8 cellular contexts compared by ENCODE assay signal in the genomic region with DNA sequence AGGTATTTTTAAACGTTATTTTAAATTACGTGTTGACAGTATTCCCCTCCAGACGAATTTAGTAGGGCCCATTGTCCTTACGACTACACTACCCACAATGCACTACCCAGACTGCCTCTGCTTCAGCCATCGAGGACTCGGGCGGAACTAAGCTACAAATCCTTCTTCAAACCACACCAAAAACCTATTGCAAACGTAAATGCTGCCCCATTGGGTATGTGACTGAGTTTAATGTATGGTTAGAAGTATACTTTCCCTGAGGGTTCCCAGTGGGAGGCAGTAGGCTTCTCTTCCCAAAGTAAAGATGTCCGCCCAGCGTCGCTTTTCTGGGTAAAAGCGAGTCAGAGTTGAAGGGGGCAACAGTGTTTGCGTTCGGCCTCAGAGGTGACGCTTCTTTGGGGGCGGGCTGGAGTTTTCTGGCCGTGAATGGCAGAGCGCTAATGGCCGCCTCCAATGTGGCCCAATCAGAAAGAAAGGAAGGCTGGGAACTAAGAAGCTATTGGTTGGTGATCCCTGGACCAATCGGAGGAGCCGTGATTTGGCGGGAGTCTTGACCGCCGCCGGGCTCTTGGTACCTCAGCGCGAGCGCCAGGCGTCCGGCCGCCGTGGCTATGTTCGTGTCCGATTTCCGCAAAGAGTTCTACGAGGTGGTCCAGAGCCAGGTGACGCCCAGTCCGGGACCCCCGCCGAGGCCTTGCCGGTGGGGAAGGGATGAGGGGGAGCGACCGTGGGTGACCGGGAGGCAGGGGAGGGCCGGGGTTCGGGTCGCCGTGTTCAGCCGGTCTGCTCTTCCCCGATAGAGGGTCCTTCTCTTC. TPM values are rescaled to one million over a fixed set of nuclear protein-coding genes. Genes with fewer than 3 reads are reported as not detected.
DNase-seq lines count a peak whose midpoint lies in the region; ATAC-seq and TF ChIP-seq lines count a peak whose summit lies in the region.

A gene with protein sequence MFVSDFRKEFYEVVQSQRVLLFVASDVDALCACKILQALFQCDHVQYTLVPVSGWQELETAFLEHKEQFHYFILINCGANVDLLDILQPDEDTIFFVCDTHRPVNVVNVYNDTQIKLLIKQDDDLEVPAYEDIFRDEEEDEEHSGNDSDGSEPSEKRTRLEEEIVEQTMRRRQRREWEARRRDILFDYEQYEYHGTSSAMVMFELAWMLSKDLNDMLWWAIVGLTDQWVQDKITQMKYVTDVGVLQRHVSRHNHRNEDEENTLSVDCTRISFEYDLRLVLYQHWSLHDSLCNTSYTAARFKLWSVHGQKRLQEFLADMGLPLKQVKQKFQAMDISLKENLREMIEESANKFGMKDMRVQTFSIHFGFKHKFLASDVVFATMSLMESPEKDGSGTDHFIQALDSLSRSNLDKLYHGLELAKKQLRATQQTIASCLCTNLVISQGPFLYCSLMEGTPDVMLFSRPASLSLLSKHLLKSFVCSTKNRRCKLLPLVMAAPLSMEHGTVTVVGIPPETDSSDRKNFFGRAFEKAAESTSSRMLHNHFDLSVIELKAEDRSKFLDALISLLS (plus strand): TSS at position 563 of the 815 bp plus-strand sequence. CDS start 49 bp downstream, at position 612.

- CTCF ChIA-PET in activated CD4-positive, alpha-beta T cell treated with anti-CD3 and anti-CD28 coated beads, Interleukin-2, amount 10 ng/mL, durations not matched to agents 7 days and 5 days (lab: Charles Lee): interaction anchor here (0.9 to 1.6 kb wide), 5 partner anchors 15 to 152 kb away, joined by 3 to 7 read pairs (median 3); no protein-coding TSS in a partner anchor

- peaks cover 43% of the 10 kb centered on the region for H3K4me1 ChIP-seq in BLaER1

- peak within 1 kb of the TSS; percentile 100 for H3K9ac ChIP-seq in BLaER1

- POLR2A ChIA-PET in activated CD4-positive, alpha-beta T cell treated with anti-CD3 and anti-CD28 coated beads, Interleukin-2, amount 10 ng/mL, durations not matched to agents 7 days and 5 days (lab: Charles Lee): no interaction called here

- peak within 1 kb of the TSS; percentile 100 for H3K27ac ChIP-seq in BLaER1
- peak within 1 kb of the TSS; percentile 87 to 92 for H3K27ac ChIP-seq in coronary artery
- peak within 1 kb of the TSS; percentile 99 for H3K27ac ChIP-seq in layer of hippocampus (ENCODE audit: low read depth, low read length)

- peak; percentile 81 for ATAC-seq in GM19328 (IDR thresholded peaks at IDR 0.05; ENCODE audit: unreplicated experiment)
- peak; percentile 69 for ATAC-seq in HG03520 (IDR thresholded peaks at IDR 0.05; ENCODE audit: unreplicated experiment)

- peaks cover 49% of the 10 kb centered on the region for H4K20me1 ChIP-seq in BLaER1

- peaks cover 43% of the 10 kb centered on the region for H3K4me1 Mint-ChIP-seq in activated CD4-positive, alpha-beta T cell treated with anti-CD3 and anti-CD28 coated beads, Interleukin-2, amount 10 ng/mL, durations not matched to agents 7 days and 5 days

- H3K9me3 Mint-ChIP-seq in activated CD4-positive, alpha-beta T cell treated with anti-CD3 and anti-CD28 coated beads, Interleukin-2, amount 10 ng/mL, durations not matched to agents 7 days and 5 days: no peaks in the 10 kb centered on the region

- peak within 1 kb of the TSS; percentile 93 for H3K4me2 ChIP-seq in BLaER1

- H3K36me3 Mint-ChIP-seq in activated CD4-positive, alpha-beta T cell treated with anti-CD3 and anti-CD28 coated beads, Interleukin-2, amount 10 ng/mL, durations not matched to agents 7 days and 5 days (ENCODE audit: low read depth): peaks cover 23% of the 10 kb centered on the region

- H3K36me3 ChIP-seq in BLaER1: peaks cover 50% of the 10 kb centered on the region

- H3K27ac Mint-ChIP-seq in activated CD4-positive, alpha-beta T cell treated with anti-CD3 and anti-CD28 coated beads, Interleukin-2, amount 10 ng/mL, durations not matched to agents 7 days and 5 days: peak within 1 kb of the TSS; percentile 100

- no peak for TF ChIP-seq CTCF in coronary artery (IDR thresholded peaks at IDR 0.05)

- H3K9me3 ChIP-seq in BLaER1: no peaks in the 10 kb centered on the region

- H3K4me3 Mint-ChIP-seq in activated CD4-positive, alpha-beta T cell treated with anti-CD3 and anti-CD28 coated beads, Interleukin-2, amount 10 ng/mL, durations not matched to agents 7 days and 5 days: peak within 1 kb of the TSS; percentile 100

- H3K27me3 ChIP-seq in BLaER1 (no peaks in the 10 kb centered on the region), layer of hippocampus (ENCODE audit: control insufficient read depth, insufficient read depth, low read length) (no peaks in the 10 kb centered on the region)

- peak; percentile 99 for DNase-seq in NCI-H69 (lab: John Stamatoyannopoulos, UW)
- peak; percentile 97 for DNase-seq in activated CD4-positive, alpha-beta T cell treated with anti-CD3 and anti-CD28 coated beads, Interleukin-2, amount 10 ng/mL, durations not matched to agents 7 days and 5 days
- peak; percentile 97 for DNase-seq in coronary artery (ENCODE audit: low spot score)
- DNase-seq in stimulated activated CD4-positive, alpha-beta T cell treated with anti-CD3 and anti-CD28 coated beads, Interleukin-1b, Interleukin-23, amount 100 ng/mL, for 4 hours (ENCODE audit: low read depth in 2 of 2): peak; percentile 79 to 86

- H3K4me3 ChIP-seq in BLaER1 (peak within 1 kb of the TSS; percentile 86), coronary artery (peak within 1 kb of the TSS; percentile 99)

- H3K27me3 Mint-ChIP-seq in activated CD4-positive, alpha-beta T cell treated with anti-CD3 and anti-CD28 coated beads, Interleukin-2, amount 10 ng/mL, durations not matched to agents 7 days and 5 days: no peaks in the 10 kb centered on the region

RNA-seq across cellular contexts. Expression of the gene that starts here (rescaled TPM):
- total RNA-seq in activated CD4-positive, alpha-beta T cell treated with anti-CD3 and anti-CD28 coated beads, Interleukin-2, amount 10 ng/mL, durations not matched to agents 7 days and 5 days: 10 to 100 TPM; 59.5 to 65.7 TPM

Comparison
In these comparisons a context has a peak if more than half of its experiments do, and no peak if none do; other contexts are left out.
1. Peak in every context shown above with its lines: DNase-seq, ATAC-seq, H3K4me3 ChIP-seq and H3K27ac ChIP-seq.